Comparison of ENCODE assay signal across 1 cellular context in genomic region chr2:54597153-54597827, GRCh38.
TF ChIP-seq lines count a peak whose summit lies in the region.

No MANE protein-coding gene starts in this region.

TF ChIP-seq in K562, 482 proteins besides CTCF, POLR2A, EP300 and RAD21:
- TF ChIP-seq ZNF592 (IDR thresholded peaks at IDR 0.05) (no peak), PBX2 (CRISPR knock-in tag; IDR thresholded peaks at IDR 0.05; ENCODE audit: low read depth) (no peak), PBX2 (tag; conservative IDR thresholded peaks at IDR 0.05; ENCODE audit: low read depth) (peak; percentile 21; the same call in 1 of the 2 replicates)
TF ChIP-seq in K562: peak in this region for 1.
